In genomic region chr11:73177380-73178091, GRCh38 we compare ENCODE assay signal across 9 cellular contexts. TPM values are rescaled to one million over a fixed set of nuclear protein-coding genes. Genes with fewer than 3 reads are reported as not detected.
DNase-seq lines count a peak whose midpoint lies in the region; ATAC-seq lines count a peak whose summit lies in the region.
"Had no signal": no experiment of that assay in that cellular context is flagged by ENCODE, and none has a peak within 500 bp of the region (broad histone marks: within the 10 kb centered on the region; RNA-seq: fewer than 3 reads in every experiment).

No MANE protein-coding gene starts in this region.

- H3K4me3 ChIP-seq in adipocyte (ENCODE audit: low read length), result no peak overlapping the region
- no peak overlapping the region for H3K4me3 ChIP-seq in right cardiac atrium (ENCODE audit: low read length)
- no peak overlapping the region for H3K4me3 ChIP-seq in skeletal muscle tissue (ENCODE audit: low read length in 3 of 3)
- H3K4me3 ChIP-seq in SJCRH30, result no peak overlapping the region

- H3K4me1 ChIP-seq in adipocyte (ENCODE audit: control insufficient read depth, insufficient read depth, low read length) (peaks cover 4% of the 10 kb centered on the region), right cardiac atrium (ENCODE audit: control insufficient read depth, insufficient read depth, low read length) (peaks cover 21% of the 10 kb centered on the region), skeletal muscle tissue (ENCODE audit: control insufficient read depth in 3 of 3, insufficient read depth in 3 of 3, low read length in 3 of 3) (peaks cover 23 to 49% (median 45%) of the 10 kb centered on the region in 3 donors), SJCRH30 (no peaks in the 10 kb centered on the region)

- DNase-seq in adipocyte (ENCODE audit: low read depth), result no peak
- DNase-seq in right cardiac atrium, result peak; percentile 88 to 91 (median 89)
- no peak for DNase-seq in stimulated activated CD4-positive, alpha-beta T cell treated with anti-CD3 and anti-CD28 coated beads, Interleukin-15, amount 100 ng/mL, for 24 hours
- no peak for DNase-seq in NK-92 treated with Interleukin-12 subunit alpha and Interleukin-12 subunit beta, amount 100 ng/mL, for 24 hours (lab: John Stamatoyannopoulos, UW)
- no peak for DNase-seq in activated CD4-positive, alpha-beta T cell treated with anti-CD3 and anti-CD28 coated beads, Interleukin-2, amount 10 ng/mL, durations not matched to agents 24 days and 14 days
- no peak for DNase-seq in SJCRH30

- H3K4me3 Mint-ChIP-seq in activated CD4-positive, alpha-beta T cell treated with anti-CD3 and anti-CD28 coated beads, Interleukin-2, amount 10 ng/mL, durations not matched to agents 24 days and 14 days, result no peak overlapping the region
- H3K4me3 Mint-ChIP-seq: activated CD4-positive, alpha-beta T cell treated with anti-CD3 and anti-CD28 coated beads for 36 hours had no signal

- H3K36me3 ChIP-seq in adipocyte (ENCODE audit: control insufficient read depth, insufficient read depth, low read length, severe bottlenecking) (no peaks in the 10 kb centered on the region), skeletal muscle tissue (ENCODE audit: control insufficient read depth in 3 of 3, insufficient read depth in 3 of 3, low read length in 3 of 3) (no peaks in the 10 kb centered on the region), SJCRH30 (no peaks in the 10 kb centered on the region)

- peak overlapping the region; percentile 46 for H3K9ac ChIP-seq in adipocyte (ENCODE audit: low read length)
- H3K9ac ChIP-seq in skeletal muscle tissue (ENCODE audit: low read depth in 1 of 3, low read length in 3 of 3), result peak overlapping the region in 2 of 3 donors; percentile 20 to 54

- 30% methylated on average over 9 of the region's 9 CpGs for WGBS in right cardiac atrium

- intact Hi-C loops in right cardiac atrium (cut with DNase I), result loop anchor here (2.0 to 10.0 kb wide), 5 partner anchors 35 to 453 kb away; partner anchors contain the start of gene FCHSD2 (in 3 of the 4)
- intact Hi-C loops in activated CD4-positive, alpha-beta T cell treated with anti-CD3 and anti-CD28 coated beads, Interleukin-2, amount 10 ng/mL, durations not matched to agents 24 days and 14 days (cut with micrococcal nuclease), result loop anchor here (1.0 to 2.0 kb wide), 4 partner anchors 37 to 452 kb away; no protein-coding TSS in a partner anchor

- H3K27ac Mint-ChIP-seq in activated CD4-positive, alpha-beta T cell treated with anti-CD3 and anti-CD28 coated beads, Interleukin-2, amount 10 ng/mL, durations not matched to agents 24 days and 14 days, result no peak overlapping the region
- H3K27ac Mint-ChIP-seq: activated CD4-positive, alpha-beta T cell treated with anti-CD3 and anti-CD28 coated beads for 36 hours had no signal

- H3K9me3 Mint-ChIP-seq in activated CD4-positive, alpha-beta T cell treated with anti-CD3 and anti-CD28 coated beads, Interleukin-2, amount 10 ng/mL, durations not matched to agents 24 days and 14 days, result no peaks in the 10 kb centered on the region

- peaks cover 17% of the 10 kb centered on the region for H3K27me3 Mint-ChIP-seq in activated CD4-positive, alpha-beta T cell treated with anti-CD3 and anti-CD28 coated beads, Interleukin-2, amount 10 ng/mL, durations not matched to agents 24 days and 14 days
- H3K27me3 Mint-ChIP-seq: activated CD4-positive, alpha-beta T cell treated with anti-CD3 and anti-CD28 coated beads for 36 hours had no signal

- no peaks in the 10 kb centered on the region for H3K36me3 Mint-ChIP-seq in activated CD4-positive, alpha-beta T cell treated with anti-CD3 and anti-CD28 coated beads, Interleukin-2, amount 10 ng/mL, durations not matched to agents 24 days and 14 days (ENCODE audit: low read depth)

- no peaks in the 10 kb centered on the region for H3K9me3 ChIP-seq in adipocyte (ENCODE audit: control insufficient read depth, low read length)
- no peaks in the 10 kb centered on the region for H3K9me3 ChIP-seq in right cardiac atrium (ENCODE audit: control insufficient read depth, low read length)
- no peaks in the 10 kb centered on the region for H3K9me3 ChIP-seq in skeletal muscle tissue (ENCODE audit: control insufficient read depth in 3 of 3, low read length in 3 of 3)
- H3K9me3 ChIP-seq in SJCRH30 (replicated peaks), result no peaks in the 10 kb centered on the region

- peak; percentile 14 for ATAC-seq in GM19455 (IDR thresholded peaks at IDR 0.05; ENCODE audit: unreplicated experiment)
- ATAC-seq in right cardiac atrium, result peak; percentile 81 to 83

- no peaks in the 10 kb centered on the region for H3K27me3 ChIP-seq in adipocyte (replicated peaks; ENCODE audit: control insufficient read depth, insufficient read depth, low read length)
- no peaks in the 10 kb centered on the region for H3K27me3 ChIP-seq in right cardiac atrium (ENCODE audit: control insufficient read depth, insufficient read depth)
- no peaks in the 10 kb centered on the region for H3K27me3 ChIP-seq in skeletal muscle tissue (ENCODE audit: control insufficient read depth in 3 of 3, insufficient read depth in 3 of 3, low read length in 3 of 3)
- H3K27me3 ChIP-seq in SJCRH30, result no peaks in the 10 kb centered on the region

- H3K27ac ChIP-seq in right cardiac atrium (ENCODE audit: low read length) (peak overlapping the region; percentile 77), skeletal muscle tissue (ENCODE audit: low read depth, low read length) (no peak overlapping the region), SJCRH30 (no peak overlapping the region)

- peaks cover 13% of the 10 kb centered on the region for H3K4me1 Mint-ChIP-seq in activated CD4-positive, alpha-beta T cell treated with anti-CD3 and anti-CD28 coated beads, Interleukin-2, amount 10 ng/mL, durations not matched to agents 24 days and 14 days
- H3K4me1 Mint-ChIP-seq: activated CD4-positive, alpha-beta T cell treated with anti-CD3 and anti-CD28 coated beads for 36 hours had no signal

RNA-seq across cellular contexts. Expression of gene FCHSD2, which starts 35.4 kb away (rescaled TPM):
- total RNA-seq in right cardiac atrium (10 to 100 TPM; 35.4 to 54.1 (median 39.3) TPM), skeletal muscle tissue (19.8 TPM)
- 12.6 TPM for polyA plus RNA-seq in right cardiac atrium
- 20.4 and 22.4 TPM in 2 replicates for total RNA-seq in activated CD4-positive, alpha-beta T cell treated with anti-CD3 and anti-CD28 coated beads, Interleukin-2, amount 10 ng/mL, durations not matched to agents 24 days and 14 days
- total RNA-seq in SJCRH30 (2014; rRNA removed; shearing (Covaris generic)), result 8.9 and 9.8 TPM in 2 replicates

RNA-seq across cellular contexts. Expression of gene P2RY2, which starts 40.5 kb away (rescaled TPM):
- total RNA-seq in right cardiac atrium (10 to 100 TPM in 1 of 4 donors, 1 to 10 TPM in 3; 5.5 to 15.1 (median 9.2) TPM), skeletal muscle tissue (1.0 TPM)
- polyA plus RNA-seq in right cardiac atrium, result 5.4 TPM
- not detected in 2 replicates for total RNA-seq in activated CD4-positive, alpha-beta T cell treated with anti-CD3 and anti-CD28 coated beads, Interleukin-2, amount 10 ng/mL, durations not matched to agents 24 days and 14 days
- total RNA-seq in SJCRH30 (2014; rRNA removed; shearing (Covaris generic)), result not detected in 2 replicates
- total RNA-seq: activated CD4-positive, alpha-beta T cell treated with anti-CD3 and anti-CD28 coated beads for 36 hours had no signal

Comparison
In these comparisons a context has a peak if more than half of its experiments do, and no peak if none do; other contexts are left out.
1. DNase-seq: peak in right cardiac atrium (3 of 3); none in adipocyte (single experiment), stimulated activated CD4-positive, alpha-beta T cell treated with anti-CD3 and anti-CD28 coated beads, Interleukin-15, amount 100 ng/mL, for 24 hours (single experiment), NK-92 treated with Interleukin-12 subunit alpha and Interleukin-12 subunit beta, amount 100 ng/mL, for 24 hours (single experiment), activated CD4-positive, alpha-beta T cell treated with anti-CD3 and anti-CD28 coated beads, Interleukin-2, amount 10 ng/mL, durations not matched to agents 24 days and 14 days (single experiment) and SJCRH30 (0 of 2).